ENCODE assay signal across 8 cellular contexts in the genomic region with DNA sequence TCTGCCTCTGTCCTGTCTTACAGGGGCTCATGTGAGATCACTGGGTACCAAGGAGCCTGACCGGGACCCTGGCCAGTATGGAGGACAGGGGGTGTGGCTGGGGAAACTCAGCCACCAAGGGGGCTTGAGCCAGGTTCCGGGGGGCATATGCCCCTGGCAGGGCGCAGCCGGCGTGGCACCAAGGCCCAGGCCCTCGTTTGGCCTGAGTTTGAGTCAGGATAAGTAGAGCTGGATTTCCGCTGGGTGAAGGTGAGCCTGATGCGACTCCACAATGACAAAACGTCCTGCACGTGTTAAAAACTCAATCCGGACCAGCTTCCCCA. TPM values are rescaled to one million over a fixed set of nuclear protein-coding genes. Genes with fewer than 3 reads are reported as not detected.
DNase-seq lines count a peak whose midpoint lies in the region; ATAC-seq and TF ChIP-seq lines count a peak whose summit lies in the region.

No MANE protein-coding gene starts in this region.

- H3K27ac Mint-ChIP-seq in stimulated activated effector memory CD8-positive, alpha-beta T cell treated with anti-CD3 and anti-CD28 coated beads, Interleukin-12 subunit alpha, Interleukin-12 subunit beta, amount 100 ng/mL, for 72 hours = peak overlapping the region; percentile 89

- no peaks in the 10 kb centered on the region for H3K9me3 Mint-ChIP-seq in stimulated activated effector memory CD8-positive, alpha-beta T cell treated with anti-CD3 and anti-CD28 coated beads, Interleukin-12 subunit alpha, Interleukin-12 subunit beta, amount 100 ng/mL, for 72 hours

- H3K9me3 ChIP-seq in A673 (ENCODE audit: low read depth, low read length, poor library complexity, severe bottlenecking) = no peaks in the 10 kb centered on the region

- CTCF ChIA-PET in A673 (lab: Charles Lee) = interaction anchor here (0.5 to 2.3 kb wide), 2 partner anchors 14 to 441 kb away, joined by 3 to 11 read pairs; no protein-coding TSS in a partner anchor
- CTCF ChIA-PET in RWPE1 (lab: Yijun Ruan, JAX) = interaction anchor here (0.6 to 6.3 kb wide), 7 partner anchors 13 to 1444 kb away, joined by 3 to 31 read pairs (median 3); no protein-coding TSS in a partner anchor

- POLR2A ChIA-PET in A673 (lab: Charles Lee; ENCODE audit: low non-redundant PET) = no interaction called here
- POLR2A ChIA-PET in RWPE1 (lab: Yijun Ruan, JAX; ENCODE audit: low non-redundant PET) = interaction anchor here (1.2 kb wide), 2 partner anchors 14 to 25 kb away, joined by 3 read pairs; no protein-coding TSS in a partner anchor

- no TSS peak for BruUV-seq in A673 (replicated peaks; lab: Mats Ljungman, UMichigan)

- peaks cover 16% of the 10 kb centered on the region for H3K36me3 Mint-ChIP-seq in stimulated activated effector memory CD8-positive, alpha-beta T cell treated with anti-CD3 and anti-CD28 coated beads, Interleukin-12 subunit alpha, Interleukin-12 subunit beta, amount 100 ng/mL, for 72 hours

- H3K4me3 Mint-ChIP-seq in stimulated activated effector memory CD8-positive, alpha-beta T cell treated with anti-CD3 and anti-CD28 coated beads, Interleukin-12 subunit alpha, Interleukin-12 subunit beta, amount 100 ng/mL, for 72 hours = peak overlapping the region; percentile 83

- H3K4me1 Mint-ChIP-seq in stimulated activated effector memory CD8-positive, alpha-beta T cell treated with anti-CD3 and anti-CD28 coated beads, Interleukin-12 subunit alpha, Interleukin-12 subunit beta, amount 100 ng/mL, for 72 hours = peaks cover 56% of the 10 kb centered on the region

- ATAC-seq in GM21526 (IDR thresholded peaks at IDR 0.05; ENCODE audit: low FRiP score, unreplicated experiment) (peak; percentile 6), HG02678 (IDR thresholded peaks at IDR 0.05; ENCODE audit: unreplicated experiment) (no peak)
- peak; percentile 36 for ATAC-seq in stimulated activated effector memory CD8-positive, alpha-beta T cell treated with anti-CD3 and anti-CD28 coated beads, Interleukin-12 subunit alpha, Interleukin-12 subunit beta, amount 100 ng/mL, for 72 hours

- TF ChIP-seq CTCF in A673 (conservative IDR thresholded peaks at IDR 0.05; ENCODE audit: low read depth, low read length) (no peak), RWPE1 (conservative IDR thresholded peaks at IDR 0.05; ENCODE audit: low read depth) (no peak), fibroblast of villous mesenchyme (IDR thresholded peaks at IDR 0.05; ENCODE audit: insufficient read depth, low read depth, low read length) (no peak)

- DNase-seq in A673 (ENCODE audit: low spot score) (no peak), RWPE1 (ENCODE audit: low spot score) (no peak), fibroblast of villous mesenchyme (ENCODE audit: low read depth) (no peak), HuH-7 (ENCODE audit: low spot score) (no peak), D341Med (ENCODE audit: low spot score) (no peak)
- DNase-seq in stimulated activated effector memory CD8-positive, alpha-beta T cell treated with anti-CD3 and anti-CD28 coated beads, Interleukin-12 subunit alpha, Interleukin-12 subunit beta, amount 100 ng/mL, for 72 hours (ENCODE audit: low spot score in 2 of 2) = no peak

- intact Hi-C loops in A673 (cut with micrococcal nuclease; ENCODE audit: unreplicated experiment) = no loop called here

- H3K36me3 ChIP-seq in A673 (ENCODE audit: insufficient read depth, low read length, poor library complexity, severe bottlenecking) = no peaks in the 10 kb centered on the region

- peak overlapping the region; percentile 79 for H3K4me3 ChIP-seq in A673 (ENCODE audit: low read depth, low read length, poor library complexity, severe bottlenecking)
- peak overlapping the region; percentile 45 for H3K4me3 ChIP-seq in fibroblast of villous mesenchyme (ENCODE audit: low read depth, low read length)

- no peaks in the 10 kb centered on the region for H3K4me1 ChIP-seq in A673 (ENCODE audit: insufficient read depth, low read length, poor library complexity, severe bottlenecking)

- H3K27me3 ChIP-seq in A673 (replicated peaks; ENCODE audit: insufficient read depth, low read depth, low read length, poor library complexity) = no peaks in the 10 kb centered on the region

- H3K27ac ChIP-seq in A673 (ENCODE audit: low read depth, low read length, poor library complexity, severe bottlenecking) (peak overlapping the region; percentile 58), RWPE1 (peak overlapping the region; percentile 72)

RNA-seq across cellular contexts. Expression of a gene that starts 0.6 kb away (rescaled TPM):
- total RNA-seq in A673 (2021) (23.3 and 27.8 TPM in 2 replicates), fibroblast of villous mesenchyme (34.5 and 38.0 TPM in 2 replicates)

RNA-seq across cellular contexts. Expression of a gene that starts 16.2 kb away (rescaled TPM):
- not detected in 2 replicates for total RNA-seq in A673 (2021)
- total RNA-seq in fibroblast of villous mesenchyme = not detected in 2 replicates

RNA-seq across cellular contexts. Expression of a gene that starts 16.3 kb away (rescaled TPM):
- not detected in 2 replicates for total RNA-seq in A673 (2021)
- total RNA-seq in fibroblast of villous mesenchyme = not detected in 2 replicates

RNA-seq across cellular contexts. Expression of a gene that starts 36.7 kb away (rescaled TPM):
- total RNA-seq in A673 (2021) (16.7 and 18.9 TPM in 2 replicates), fibroblast of villous mesenchyme (2.6 and 3.5 TPM in 2 replicates)
